8 cellular contexts compared by ENCODE assay signal in the genomic region with DNA sequence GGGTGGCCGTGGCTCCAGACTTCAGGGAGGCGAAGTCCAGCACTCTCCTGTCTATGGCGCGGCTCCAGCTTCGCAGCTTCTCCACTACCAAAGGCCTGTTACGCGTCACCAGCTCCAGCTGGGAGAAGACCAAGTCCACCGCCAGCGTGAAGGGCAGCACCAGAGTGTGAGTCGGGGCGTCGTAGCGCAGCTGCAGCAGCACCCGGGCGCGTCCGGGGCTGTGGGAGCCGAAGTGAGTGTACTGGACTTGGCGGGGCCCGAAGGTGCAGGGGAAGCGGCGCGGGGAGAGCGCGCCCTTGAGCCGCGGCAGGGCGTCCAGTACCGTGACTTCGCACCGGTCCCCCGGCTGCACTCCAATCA. TPM values are rescaled to one million over a fixed set of nuclear protein-coding genes. Genes with fewer than 3 reads are reported as not detected.
A peak's percentile ranks its signal among the peaks of the same experiment; 100 is the strongest.
DNase-seq lines count a peak whose midpoint lies in the region; ATAC-seq and TF ChIP-seq lines count a peak whose summit lies in the region.

No MANE protein-coding gene starts in this region.

- intact Hi-C loops in body of pancreas (cut with DNase I) (no loop called here), upper lobe of right lung (cut with DNase I) (no loop called here)

- H3K27me3 ChIP-seq in body of pancreas (no peaks in the 10 kb centered on the region), upper lobe of right lung (peaks cover 35% of the 10 kb centered on the region)

- no peaks in the 10 kb centered on the region for H3K36me3 ChIP-seq in body of pancreas (replicated peaks in 1 of 2; ENCODE audit: insufficient read depth in 1 of 2, low read depth in 2 of 2)
- no peaks in the 10 kb centered on the region for H3K36me3 ChIP-seq in upper lobe of right lung

- no peak for TF ChIP-seq POLR2A in body of pancreas (IDR thresholded peaks at IDR 0.05)

- peak; percentile 40 for ATAC-seq in body of pancreas
- peak; percentile 44 for ATAC-seq in upper lobe of right lung

- H3K27ac ChIP-seq in body of pancreas (no peak overlapping the region), upper lobe of right lung (no peak overlapping the region)

- H3K9me3 ChIP-seq in body of pancreas (no peaks in the 10 kb centered on the region), upper lobe of right lung (no peaks in the 10 kb centered on the region)

- WGBS in body of pancreas, 2 donors = 1% methylated on average over 32 of the region's 32 CpGs; no CpG with 5 or more reads in 1 of the 2 donors

- H3K4me3 ChIP-seq in body of pancreas = no peak overlapping the region
- H3K4me3 ChIP-seq in upper lobe of right lung = peak overlapping the region; percentile 34

- H3K4me1 ChIP-seq in body of pancreas (peaks cover 17% of the 10 kb centered on the region), upper lobe of right lung (peaks cover 10% of the 10 kb centered on the region)

- peak; percentile 52 for DNase-seq in activated CD8-positive, alpha-beta memory T cell treated with anti-CD3 and anti-CD28 coated beads, Interleukin-2, amount 50 U/mL, for 48 hours
- DNase-seq in activated CD8-positive, alpha-beta memory T cell treated with anti-CD3 and anti-CD28 coated beads, Interleukin-2, amount 50 U/mL, for 4 hours = no peak
- DNase-seq in body of pancreas = peak; percentile 12 to 37 (median 18)
- peak; percentile 32 for DNase-seq in kidney tubule cell (ENCODE audit: low spot score)
- peak; percentile 64 for DNase-seq in upper lobe of right lung
- DNase-seq in OCI-M1 (lab: John Stamatoyannopoulos, UW) = no peak
- DNase-seq in NCI-H446 treated with DMSO at 0.1 percent for 48 hours (lab: John Stamatoyannopoulos, UW) = no peak
- no peak for DNase-seq in DMS114 treated with DMSO at 0.1 percent for 48 hours (lab: John Stamatoyannopoulos, UW; ENCODE audit: unreplicated experiment)

- TF ChIP-seq CTCF in body of pancreas (IDR thresholded peaks at IDR 0.05) (no peak), upper lobe of right lung (IDR thresholded peaks at IDR 0.05) (no peak)

RNA-seq across cellular contexts. Expression of gene FREM3, which starts 0.4 kb away (rescaled TPM):
- not detected for total RNA-seq in body of pancreas
- 0.78 TPM for total RNA-seq in upper lobe of right lung

Comparison
In these comparisons a context has a peak if more than half of its experiments do, and no peak if none do; other contexts are left out.
1. DNase-seq: peak in activated CD8-positive, alpha-beta memory T cell treated with anti-CD3 and anti-CD28 coated beads, Interleukin-2, amount 50 U/mL, for 48 hours (single experiment), body of pancreas (4 of 4), kidney tubule cell (single experiment) and upper lobe of right lung (single experiment); none in activated CD8-positive, alpha-beta memory T cell treated with anti-CD3 and anti-CD28 coated beads, Interleukin-2, amount 50 U/mL, for 4 hours (single experiment), OCI-M1 (single experiment), NCI-H446 treated with DMSO at 0.1 percent for 48 hours (single experiment) and DMS114 treated with DMSO at 0.1 percent for 48 hours (single experiment).